Comparison of ENCODE assay signal across 16 cellular contexts in the genomic region with DNA sequence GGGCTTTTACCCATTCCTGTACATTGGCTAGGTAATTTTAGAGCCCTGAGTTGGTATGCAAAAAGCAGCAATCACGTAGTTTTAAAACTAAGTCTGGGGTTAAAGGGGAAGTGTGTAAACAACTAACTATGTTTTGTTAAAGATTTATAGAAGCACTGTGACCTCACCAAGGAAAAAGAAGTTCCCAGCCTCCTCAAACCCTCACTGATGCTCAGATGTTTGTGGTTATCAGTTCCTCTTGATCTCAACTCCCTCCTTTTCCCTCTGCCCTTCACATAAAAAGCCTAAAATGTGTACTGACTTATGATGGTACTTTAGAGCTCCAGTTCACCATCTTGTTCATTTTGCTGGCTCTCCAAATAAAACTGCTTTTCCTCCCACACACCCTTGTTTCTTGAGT.
"Had no signal": no experiment of that assay in that cellular context is flagged by ENCODE, and none has a peak within 500 bp of the region (broad histone marks: within the 10 kb centered on the region; RNA-seq: fewer than 3 reads in every experiment).

No MANE protein-coding gene starts in this region.

- H3K27ac ChIP-seq: epithelial cell of prostate had no signal

- DNase-seq: activated CD4-positive, alpha-beta T cell treated with anti-CD3 and anti-CD28 coated beads, Interleukin-2, amount 50 U/mL, for 48 hours; activated CD4-positive, CD25-positive, alpha-beta regulatory T cell treated with anti-CD3 and anti-CD28 coated beads, Interleukin-2, amount 50 U/mL, for 72 hours; activated naive CD4-positive, alpha-beta T cell treated with anti-CD3 and anti-CD28 coated beads, Interleukin-2, amount 10 ng/mL, durations not matched to agents 7 days and 5 days; activated T-cell treated with anti-CD3 and anti-CD28 coated beads, Interleukin-2, amount 50 U/mL, for 1 hour; foreskin melanocyte; kidney glomerular epithelial cell; occipital lobe; stimulated activated CD4-positive, alpha-beta T cell treated with anti-CD3 and anti-CD28 coated beads, Interleukin-4, amount 100 ng/mL, for 1 hour; stimulated activated naive CD4-positive, alpha-beta T cell treated with Interleukin-2 at 50 U/mL for 16 hours; substantia nigra; T-helper 9 cell had no signal

- H3K36me3 Mint-ChIP-seq: activated naive CD4-positive, alpha-beta T cell treated with anti-CD3 and anti-CD28 coated beads, Interleukin-2, amount 10 ng/mL, durations not matched to agents 7 days and 5 days; natural killer cell treated with Interleukin-12 subunit alpha and Interleukin-12 subunit beta and Interleukin-15 and Interleukin-18, amount 100 ng/mL, for 72 hours; type B pancreatic cell had no signal

- H3K4me1 Mint-ChIP-seq: activated naive CD4-positive, alpha-beta T cell treated with anti-CD3 and anti-CD28 coated beads, Interleukin-2, amount 10 ng/mL, durations not matched to agents 7 days and 5 days had no signal

- H3K27ac Mint-ChIP-seq: activated naive CD4-positive, alpha-beta T cell treated with anti-CD3 and anti-CD28 coated beads, Interleukin-2, amount 10 ng/mL, durations not matched to agents 7 days and 5 days; activated T-helper 2 cell treated with anti-CD3 and anti-CD28 coated beads, Interferon-gamma antibody, Interleukin-2, Interleukin-4, amounts not matched to agents 10 μg/mL and 5 μg/mL and 100 μg/mL, durations not matched to agents 14 hours and 24 hours and 36 hours; dendritic cell treated with granulocyte-macrophage colony-stimulating factor and Interleukin-4, amounts not matched to agents 40 ng/mL and 50 ng/mL, for 4 days; natural killer cell treated with Interleukin-12 subunit alpha and Interleukin-12 subunit beta and Interleukin-15 and Interleukin-18, amount 100 ng/mL, for 72 hours; type B pancreatic cell had no signal

- H3K27me3 Mint-ChIP-seq: activated naive CD4-positive, alpha-beta T cell treated with anti-CD3 and anti-CD28 coated beads, Interleukin-2, amount 10 ng/mL, durations not matched to agents 7 days and 5 days; dendritic cell treated with granulocyte-macrophage colony-stimulating factor and Interleukin-4, amounts not matched to agents 40 ng/mL and 50 ng/mL, for 4 days had no signal

- H3K4me3 Mint-ChIP-seq: activated naive CD4-positive, alpha-beta T cell treated with anti-CD3 and anti-CD28 coated beads, Interleukin-2, amount 10 ng/mL, durations not matched to agents 7 days and 5 days; dendritic cell treated with granulocyte-macrophage colony-stimulating factor and Interleukin-4, amounts not matched to agents 40 ng/mL and 50 ng/mL, for 4 days; natural killer cell treated with Interleukin-12 subunit alpha and Interleukin-12 subunit beta and Interleukin-15 and Interleukin-18, amount 100 ng/mL, for 72 hours; type B pancreatic cell had no signal

- ATAC-seq: natural killer cell treated with Interleukin-12 subunit alpha and Interleukin-12 subunit beta and Interleukin-15 and Interleukin-18, amount 100 ng/mL, for 72 hours had no signal

- H3K9me3 Mint-ChIP-seq: activated naive CD4-positive, alpha-beta T cell treated with anti-CD3 and anti-CD28 coated beads, Interleukin-2, amount 10 ng/mL, durations not matched to agents 7 days and 5 days; activated T-helper 2 cell treated with anti-CD3 and anti-CD28 coated beads, Interferon-gamma antibody, Interleukin-2, Interleukin-4, amounts not matched to agents 10 μg/mL and 5 μg/mL and 100 μg/mL, durations not matched to agents 14 hours and 24 hours and 36 hours; natural killer cell treated with Interleukin-12 subunit alpha and Interleukin-12 subunit beta and Interleukin-15 and Interleukin-18, amount 100 ng/mL, for 72 hours; type B pancreatic cell had no signal
